Comparison of ENCODE assay signal across 19 cellular contexts in genomic region chr6:31170600-31170881, GRCh38. TPM values are rescaled to one million over a fixed set of nuclear protein-coding genes. Genes with fewer than 3 reads are reported as not detected.
DNase-seq lines count a peak whose midpoint lies in the region; ATAC-seq and TF ChIP-seq lines count a peak whose summit lies in the region.
"Had no signal": no experiment of that assay in that cellular context is flagged by ENCODE, and none has a peak within 500 bp of the region (broad histone marks: within the 10 kb centered on the region; RNA-seq: fewer than 3 reads in every experiment).

Gene POU5F1 (minus strand): TSS chr6:31170682. CDS start chr6:31170620, 62 bp downstream.

- no peak within 1 kb of the TSS for H2AFZ ChIP-seq in trophoblast cell (ENCODE audit: insufficient read depth, low read length, poor library complexity)

- H3K4me3 ChIP-seq in iPS-18a (ENCODE audit: low read length) = peak within 1 kb of the TSS; percentile 97
- peak within 1 kb of the TSS; percentile 39 for H3K4me3 ChIP-seq in trophoblast cell (ENCODE audit: low read depth, low read length)
- H3K4me3 ChIP-seq: coronary artery, gastrocnemius medialis had no signal

- POLR2A ChIA-PET in RWPE1 (lab: Yijun Ruan, JAX; ENCODE audit: low non-redundant PET) = no interaction called here

- H2AK5ac ChIP-seq in trophoblast cell (ENCODE audit: low read length) = no peak within 1 kb of the TSS

- ATAC-seq in HG02571 (IDR thresholded peaks at IDR 0.05; ENCODE audit: unreplicated experiment) = no peak
- ATAC-seq: gastrocnemius medialis had no signal

- H3K27ac ChIP-seq in RWPE1 (peak within 1 kb of the TSS; percentile 59), iPS-18a (ENCODE audit: low read length) (peak within 1 kb of the TSS; percentile 97), trophoblast cell (ENCODE audit: low read depth, low read length) (no peak within 1 kb of the TSS)
- H3K27ac ChIP-seq: C4-2B, coronary artery, gastrocnemius medialis had no signal

- DNase-seq in RWPE1 (ENCODE audit: low spot score) = no peak
- DNase-seq in trophoblast cell = no peak
- no peak for DNase-seq in activated CD4-positive, CD25-positive, alpha-beta regulatory T cell (lab: John Stamatoyannopoulos, UW)
- DNase-seq in UCSD-AML1 (lab: John Stamatoyannopoulos, UW; ENCODE audit: unreplicated experiment) = no peak
- no peak for DNase-seq in pons (ENCODE audit: low spot score)
- DNase-seq: activated CD4-positive, alpha-beta T cell treated with anti-CD3 and anti-CD28 coated beads for 4 hours; activated naive CD4-positive, alpha-beta T cell treated with anti-CD3 and anti-CD28 coated beads for 36 hours; activated T-cell treated with anti-CD3 and anti-CD28 coated beads, Interleukin-2, amount 50 U/mL, for 48 hours; gastrocnemius medialis; hippocampal formation; naive B cell; NCI-H1436 treated with DMSO at 0.1 percent for 48 hours; NCI-H2107; NCI-H446 treated with DMSO at 0.1 percent for 48 hours had no signal

- H3K4me1 ChIP-seq in ES-I3 (ENCODE audit: insufficient read depth, low read length) (peaks cover 40% of the 10 kb centered on the region), iPS-18a (ENCODE audit: control insufficient read depth, low read depth, low read length) (peaks cover 36% of the 10 kb centered on the region), trophoblast cell (ENCODE audit: control insufficient read depth in 1 of 2, insufficient read depth in 2 of 2, low read length in 2 of 2) (peaks cover 8 to 11% of the 10 kb centered on the region in 2 experiments)
- H3K4me1 ChIP-seq: gastrocnemius medialis had no signal

- no peaks in the 10 kb centered on the region for H3K79me1 ChIP-seq in trophoblast cell (ENCODE audit: low read length)

- H2BK120ac ChIP-seq in trophoblast cell (ENCODE audit: insufficient read depth, low read length, poor library complexity) = no peak within 1 kb of the TSS

- no peak within 1 kb of the TSS for H3K4ac ChIP-seq in trophoblast cell (ENCODE audit: low read depth, low read length)

- no peak within 1 kb of the TSS for H4K8ac ChIP-seq in trophoblast cell (ENCODE audit: low read depth, low read length)

- H3K79me2 ChIP-seq in trophoblast cell (ENCODE audit: control insufficient read depth, insufficient read depth, low read length, poor library complexity) = no peaks in the 10 kb centered on the region

- H3K9ac ChIP-seq in ES-I3 (ENCODE audit: low read depth, low read length) (peak within 1 kb of the TSS; percentile 80), iPS-18a (ENCODE audit: low read length) (peak within 1 kb of the TSS; percentile 72), trophoblast cell (ENCODE audit: low read length) (no peak within 1 kb of the TSS)

- H3K23ac ChIP-seq in trophoblast cell (ENCODE audit: low read length) = no peak within 1 kb of the TSS

- H3K9me3 ChIP-seq in ES-I3 (ENCODE audit: control insufficient read depth, insufficient read depth, low read length) = no peaks in the 10 kb centered on the region
- H3K9me3 ChIP-seq in iPS-18a (ENCODE audit: control insufficient read depth, low read depth, low read length) = no peaks in the 10 kb centered on the region
- H3K9me3 ChIP-seq in trophoblast cell (ENCODE audit: insufficient read depth, low read depth, low read length) = peaks cover 3% of the 10 kb centered on the region
- H3K9me3 ChIP-seq: gastrocnemius medialis had no signal

- no peak within 1 kb of the TSS for H3K4me2 ChIP-seq in trophoblast cell (ENCODE audit: low read length)

- H3K18ac ChIP-seq in trophoblast cell (ENCODE audit: low read length) = no peak within 1 kb of the TSS

- no peak for TF ChIP-seq CTCF in RWPE1 (conservative IDR thresholded peaks at IDR 0.05; ENCODE audit: low read depth)

- no CpG with 5 or more reads among the region's 9 CpGs for WGBS in trophoblast cell (ENCODE audit: extremely low coverage, insufficient coverage, insufficient read length)

- CTCF ChIA-PET in RWPE1 (lab: Yijun Ruan, JAX) = no interaction called here

- no peak within 1 kb of the TSS for H2BK5ac ChIP-seq in trophoblast cell (ENCODE audit: low read depth, low read length, poor library complexity)

- no peak within 1 kb of the TSS for H2BK12ac ChIP-seq in trophoblast cell (ENCODE audit: low read length)

- H3K36me3 ChIP-seq in ES-I3 (ENCODE audit: insufficient read depth, low read length) = peaks cover 3% of the 10 kb centered on the region; the same call in 1 of the 2 replicates
- H3K36me3 ChIP-seq in iPS-18a (ENCODE audit: control insufficient read depth, low read depth, low read length) = peaks cover 14% of the 10 kb centered on the region
- no peaks in the 10 kb centered on the region for H3K36me3 ChIP-seq in trophoblast cell (ENCODE audit: control insufficient read depth in 1 of 2, insufficient read depth in 2 of 2, low read length in 2 of 2)
- H3K36me3 ChIP-seq: gastrocnemius medialis had no signal

- H3K27me3 ChIP-seq in iPS-18a (ENCODE audit: control insufficient read depth, insufficient read depth, low read length) (no peaks in the 10 kb centered on the region), trophoblast cell (ENCODE audit: insufficient read depth, low read length) (peaks cover 11% of the 10 kb centered on the region)
- H3K27me3 ChIP-seq: gastrocnemius medialis had no signal

- H3K14ac ChIP-seq in trophoblast cell (ENCODE audit: low read length) = no peak within 1 kb of the TSS

- no peak within 1 kb of the TSS for H4K91ac ChIP-seq in trophoblast cell (ENCODE audit: low read depth, low read length)

- H4K12ac ChIP-seq in trophoblast cell (ENCODE audit: low read depth, low read length) = no peak within 1 kb of the TSS

RNA-seq across cellular contexts. Expression of gene POU5F1, which starts in this region (rescaled TPM):
- polyA plus RNA-seq in trophoblast cell (2013) = 3.6 and 4.2 TPM in 2 replicates
